In genomic region chr20:5636841-5637240, GRCh38 we compare ENCODE assay signal across 30 cellular contexts.
"Had no signal": no experiment of that assay in that cellular context is flagged by ENCODE, and none has a peak within 500 bp of the region (broad histone marks: within the 10 kb centered on the region; RNA-seq: fewer than 3 reads in every experiment).

No MANE protein-coding gene starts in this region.

- H3K4me1 ChIP-seq: pancreas, prostate gland, testis, thyroid gland, transverse colon had no signal

- H3K27me3 ChIP-seq: heart right ventricle, hepatocyte, left lung, pancreas, testis, thyroid gland, transverse colon, upper lobe of right lung had no signal

- H2AFZ ChIP-seq: hepatocyte had no signal

- H3K4me3 ChIP-seq: heart right ventricle, hepatocyte, left lung, lower lobe of right lung, pancreas, prostate gland, skin epidermis, testis, thyroid gland, transverse colon, upper lobe of right lung had no signal

- H3K36me3 ChIP-seq: heart right ventricle, left lung, lower lobe of right lung, pancreas, prostate gland, thyroid gland, transverse colon, upper lobe of right lung had no signal

- H3K79me2 ChIP-seq: hepatocyte had no signal

- H3K27ac Mint-ChIP-seq: nephron; stimulated activated naive CD8-positive, alpha-beta T cell treated with anti-CD3 and anti-CD28 coated beads, Interleukin-15, amount 100 ng/mL, for 72 hours had no signal

- H3K4me1 Mint-ChIP-seq: nephron, neural crest cell had no signal

- H3K27me3 Mint-ChIP-seq: naive thymus-derived CD8-positive, alpha-beta T cell; stimulated activated naive CD8-positive, alpha-beta T cell treated with anti-CD3 and anti-CD28 coated beads, Interleukin-15, amount 100 ng/mL, for 72 hours had no signal

- H3K4me2 ChIP-seq: hepatocyte had no signal

- H3K27ac ChIP-seq: heart right ventricle, hepatocyte, left lung, lower lobe of right lung, pancreas, prostate gland, skin epidermis, testis, thyroid gland, transverse colon, upper lobe of right lung had no signal

- ATAC-seq: heart right ventricle; left colon; left lung; lower lobe of right lung; naive thymus-derived CD8-positive, alpha-beta T cell; pancreas; right cardiac atrium; sciatic nerve; stimulated activated naive CD8-positive, alpha-beta T cell treated with anti-CD3 and anti-CD28 coated beads, Interleukin-15, amount 100 ng/mL, for 72 hours; upper lobe of right lung had no signal

- H3K9me3 ChIP-seq: lower lobe of right lung, pancreas, prostate gland, testis, thyroid gland, transverse colon had no signal

- DNase-seq: heart right ventricle; kidney glomerular epithelial cell; left colon; left lung; lower lobe of right lung; mammary epithelial cell; mesenchymal stem cell; naive thymus-derived CD8-positive, alpha-beta T cell; nucleus accumbens; retina; right cardiac atrium; stimulated activated CD4-positive, alpha-beta T cell treated with anti-CD3 and anti-CD28 coated beads, Interleukin-12 subunit alpha, Interleukin-12 subunit beta, amount 100 ng/mL, for 4 hours; stimulated activated CD4-positive, alpha-beta T cell treated with anti-CD3 and anti-CD28 coated beads, Interleukin-15, amount 100 ng/mL, for 24 hours; stimulated activated CD4-positive, alpha-beta T cell treated with anti-CD3 and anti-CD28 coated beads, Interleukin-2, amount 100 ng/mL, for 24 hours; stimulated activated CD4-positive, alpha-beta T cell treated with anti-CD3 and anti-CD28 coated beads, Interleukin-4, amount 100 ng/mL, for 1 hour; stimulated activated naive CD4-positive, alpha-beta T cell treated with Interleukin-2 at 50 U/mL for 16 hours; stimulated activated naive CD8-positive, alpha-beta T cell treated with anti-CD3 and anti-CD28 coated beads, Interleukin-15, amount 100 ng/mL, for 72 hours; testis; thyroid gland; transverse colon; upper lobe of right lung had no signal

- FAIRE-seq: keratinocyte, pancreas, urothelium cell line had no signal

- H3K4me3 Mint-ChIP-seq: naive thymus-derived CD8-positive, alpha-beta T cell; nephron; neural crest cell; stimulated activated naive CD8-positive, alpha-beta T cell treated with anti-CD3 and anti-CD28 coated beads, Interleukin-15, amount 100 ng/mL, for 72 hours had no signal
